ENCODE assay signal across 21 cellular contexts in the genomic region with DNA sequence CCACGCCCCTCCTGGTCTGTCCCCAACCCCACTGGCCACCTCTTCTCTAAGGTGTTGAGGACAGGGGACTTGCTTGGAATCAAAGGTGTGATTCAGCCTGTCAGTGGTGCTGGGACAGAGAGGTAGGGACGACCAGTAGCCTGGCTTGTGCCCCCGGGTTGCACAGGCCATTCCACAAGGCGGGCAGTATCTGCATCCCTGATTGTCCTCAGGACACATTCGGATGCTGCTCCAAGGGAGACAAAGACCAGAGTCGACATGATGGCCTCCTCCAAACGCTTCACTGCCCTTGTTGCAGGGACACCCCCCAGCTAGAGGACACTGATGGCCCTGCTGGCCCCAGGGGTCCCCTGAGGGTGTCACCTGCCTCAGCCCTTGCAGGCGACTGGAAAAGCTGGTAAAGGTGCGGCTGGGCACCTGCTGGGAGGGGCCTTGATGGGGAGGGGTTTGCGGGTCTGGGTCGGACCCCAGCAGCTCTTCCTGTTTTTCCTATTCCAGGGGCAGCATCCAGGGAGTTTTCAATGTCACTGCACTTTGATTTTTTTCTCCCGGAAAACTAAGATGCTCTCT.
"Had no signal": no experiment of that assay in that cellular context is flagged by ENCODE, and none has a peak within 500 bp of the region (broad histone marks: within the 10 kb centered on the region; RNA-seq: fewer than 3 reads in every experiment).

No MANE protein-coding gene starts in this region.

- H3K36me3 ChIP-seq: esophagus squamous epithelium, gastrocnemius medialis, sigmoid colon had no signal

- H3K9me3 ChIP-seq: body of pancreas, esophagus squamous epithelium, gastrocnemius medialis, mucosa of descending colon, sigmoid colon had no signal

- H3K4me1 ChIP-seq: body of pancreas, gastrocnemius medialis had no signal

- H3K27ac ChIP-seq: body of pancreas, dorsolateral prefrontal cortex, esophagus squamous epithelium, gastrocnemius medialis had no signal

- H3K27me3 ChIP-seq: body of pancreas, dorsolateral prefrontal cortex, gastrocnemius medialis, sigmoid colon had no signal

- ATAC-seq: activated CD4-positive, alpha-beta T cell treated with anti-CD3 and anti-CD28 coated beads for 36 hours; activated naive CD8-positive, alpha-beta T cell treated with anti-CD3 and anti-CD28 coated beads, Interleukin-2, amount 50 U/mL, for 24 hours; body of pancreas; gastrocnemius medialis; mucosa of descending colon; stimulated activated naive B cell treated with anti-CD40 and anti-IgM and Interleukin-4, amounts not matched to agents 10 μg/mL and 1 μg/mL and 100 μg/mL, for 72 hours had no signal

- H3K4me3 ChIP-seq: body of pancreas, dorsolateral prefrontal cortex, esophagus squamous epithelium, gastrocnemius medialis, mucosa of descending colon, sigmoid colon, smooth muscle cell had no signal

- DNase-seq: activated CD4-positive, alpha-beta T cell treated with anti-CD3 and anti-CD28 coated beads for 36 hours; activated CD4-positive, alpha-beta T cell treated with anti-CD3 and anti-CD28 coated beads, Interleukin-2, amount 50 U/mL, for 4 hours; activated gamma-delta T cell; activated naive CD4-positive, alpha-beta T cell treated with anti-CD3 and anti-CD28 coated beads, Interleukin-2, amount 50 U/mL, for 16 hours; activated naive CD8-positive, alpha-beta T cell treated with anti-CD3 and anti-CD28 coated beads, Interleukin-2, amount 50 U/mL, for 24 hours; body of pancreas; caudate nucleus; dorsolateral prefrontal cortex; esophagus squamous epithelium; gastrocnemius medialis; hippocampal formation; mucosa of descending colon; naive B cell; occipital lobe; retina; sigmoid colon; stimulated activated CD4-positive, alpha-beta T cell treated with anti-CD3 and anti-CD28 coated beads, Interleukin-2, amount 100 ng/mL, for 48 hours; stimulated activated CD8-positive, alpha-beta memory T cell treated with anti-CD3 and anti-CD28 coated beads, Interleukin-4, amount 100 ng/mL, for 48 hours; stimulated activated naive B cell treated with anti-CD40 and anti-IgM and Interleukin-4, amounts not matched to agents 10 μg/mL and 1 μg/mL and 100 μg/mL, for 72 hours; T-helper 9 cell had no signal
